In the genomic region with DNA sequence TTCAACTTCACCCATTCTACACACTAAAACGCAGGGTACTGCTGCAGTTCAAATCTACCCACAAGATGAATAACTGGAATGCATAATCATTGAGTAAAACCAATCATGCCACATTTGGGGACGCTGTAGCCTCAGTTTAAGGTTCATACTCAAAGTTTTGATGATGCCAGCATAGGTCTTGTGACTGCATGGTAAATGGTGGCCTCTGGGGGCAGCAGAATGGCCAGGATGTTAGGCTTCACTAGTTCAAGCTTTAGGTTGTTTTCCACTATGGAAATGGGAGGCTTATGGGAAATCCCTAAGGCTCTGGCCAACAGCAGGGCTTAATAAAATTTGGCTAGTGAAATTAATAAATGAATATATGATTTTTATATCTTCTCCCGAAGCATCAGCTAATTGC, we compare ENCODE assay signal across 1 cellular context.
TF ChIP-seq lines count a peak whose summit lies in the region.

No MANE protein-coding gene starts in this region.

TF ChIP-seq in H1, 55 proteins besides CTCF, POLR2A, EP300 and RAD21 (continued from another document):
- TF ChIP-seq CTBP2 (IDR thresholded peaks at IDR 0.05; ENCODE audit: borderline replicate concordance, insufficient read depth, insufficient read length, low read length) (no peak), RBBP5 (IDR thresholded peaks at IDR 0.05; ENCODE audit: borderline replicate concordance, low read depth, low read length) (no peak), MAFK (IDR thresholded peaks at IDR 0.05; ENCODE audit: low read depth, low read length) (no peak), TCF12 (IDR thresholded peaks at IDR 0.05; ENCODE audit: low read depth, low read length) (no peak), KDM5A (IDR thresholded peaks at IDR 0.05; ENCODE audit: low read length) (no peak), YY1 (IDR thresholded peaks at IDR 0.05; ENCODE audit: low read depth, low read length) (no peak), ASH2L (IDR thresholded peaks at IDR 0.05; ENCODE audit: low read length) (no peak), SP1 (IDR thresholded peaks at IDR 0.05; ENCODE audit: low read depth, low read length) (no peak), NRF1 (IDR thresholded peaks at IDR 0.05; ENCODE audit: low read depth, low read length) (no peak), BCL11A (IDR thresholded peaks at IDR 0.05; ENCODE audit: low read depth in 2 of 2, low read length in 2 of 2) (no peak), NANOG (IDR thresholded peaks at IDR 0.05; ENCODE audit: insufficient read depth, low read depth, low read length, poor library complexity, severe bottlenecking) (no peak), GABPA (IDR thresholded peaks at IDR 0.05; ENCODE audit: borderline replicate concordance, insufficient read depth, low read length) (no peak), TBP (IDR thresholded peaks at IDR 0.05; ENCODE audit: low read depth, low read length) (no peak), CHD1 (IDR thresholded peaks at IDR 0.05; ENCODE audit: low read depth, low read length) (no peak), POLR2AphosphoS5 (IDR thresholded peaks at IDR 0.05; ENCODE audit: low read depth, low read length) (no peak)
- TF ChIP-seq, protein P1, sequence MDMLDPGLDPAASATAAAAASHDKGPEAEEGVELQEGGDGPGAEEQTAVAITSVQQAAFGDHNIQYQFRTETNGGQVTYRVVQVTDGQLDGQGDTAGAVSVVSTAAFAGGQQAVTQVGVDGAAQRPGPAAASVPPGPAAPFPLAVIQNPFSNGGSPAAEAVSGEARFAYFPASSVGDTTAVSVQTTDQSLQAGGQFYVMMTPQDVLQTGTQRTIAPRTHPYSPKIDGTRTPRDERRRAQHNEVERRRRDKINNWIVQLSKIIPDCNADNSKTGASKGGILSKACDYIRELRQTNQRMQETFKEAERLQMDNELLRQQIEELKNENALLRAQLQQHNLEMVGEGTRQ (IDR thresholded peaks at IDR 0.05; ENCODE audit: low read length) = no peak
